In the genomic region with DNA sequence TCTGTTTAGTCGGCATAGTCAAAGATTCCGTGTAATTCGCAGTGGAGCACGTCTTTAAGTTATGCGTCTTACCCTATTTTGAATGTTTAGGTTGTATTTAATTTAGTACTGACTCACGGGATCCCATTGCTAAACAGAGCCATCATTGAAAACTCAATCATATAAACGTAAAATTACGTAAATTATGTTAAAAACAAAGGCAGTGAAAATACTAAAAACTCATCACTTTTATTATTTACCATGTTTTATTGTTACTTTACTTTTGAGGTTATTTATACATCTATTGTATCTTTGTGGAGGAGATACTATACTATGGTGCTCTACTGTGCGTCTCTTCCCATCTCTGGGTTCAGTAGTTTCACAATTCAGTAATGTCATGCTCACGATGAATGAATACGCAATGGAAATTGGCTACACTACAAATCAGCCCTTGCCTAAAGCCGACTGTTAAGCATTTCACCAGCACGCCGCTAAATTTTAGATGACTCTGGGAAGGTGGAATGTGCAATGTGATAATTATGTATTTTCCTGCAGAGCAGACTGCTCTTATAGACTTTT, we compare ENCODE assay signal across 8 cellular contexts. TPM values are rescaled to one million over a fixed set of nuclear protein-coding genes. Genes with fewer than 3 reads are reported as not detected.
DNase-seq lines count a peak whose midpoint lies in the region; ATAC-seq and TF ChIP-seq lines count a peak whose summit lies in the region.

No MANE protein-coding gene starts in this region.

- peaks cover 3% of the 10 kb centered on the region for H3K27me3 Mint-ChIP-seq in activated T-helper 1 cell treated with anti-CD3 and anti-CD28 coated beads, Interleukin-12 subunit alpha, Interleukin-12 subunit beta, Interleukin-2, Interleukin-4 antibody, amounts not matched to agents 30 ng/mL and 10 ng/mL and 1 ng/mL, durations not matched to agents 14 hours and 24 hours and 36 hours (ENCODE audit: insufficient read depth)
- H3K27me3 Mint-ChIP-seq in osteocyte (ENCODE audit: unreplicated experiment) = no peaks in the 10 kb centered on the region

- DNase-seq in NCI-H82 (lab: John Stamatoyannopoulos, UW) (peak; percentile 41), NCI-H82 treated with DMSO at 0.1 percent for 48 hours (lab: John Stamatoyannopoulos, UW; ENCODE audit: unreplicated experiment) (no peak), NCI-H1092 (lab: John Stamatoyannopoulos, UW) (peak; percentile 29), foreskin melanocyte (peak; percentile 30), osteocyte (ENCODE audit: extremely low spot score, unreplicated experiment) (no peak)
- peak; percentile 6 for DNase-seq in activated T-helper 1 cell treated with anti-CD3 and anti-CD28 coated beads, Interleukin-12 subunit alpha, Interleukin-12 subunit beta, Interleukin-2, Interleukin-4 antibody, amounts not matched to agents 30 ng/mL and 10 ng/mL and 1 ng/mL, durations not matched to agents 14 hours and 24 hours and 36 hours (ENCODE audit: low spot score)
- DNase-seq in activated CD4-positive, CD25-positive, alpha-beta regulatory T cell treated with anti-CD3 and anti-CD28 coated beads, Interleukin-2, amount 50 U/mL, for 72 hours = no peak

- H3K4me3 Mint-ChIP-seq in activated T-helper 1 cell treated with anti-CD3 and anti-CD28 coated beads, Interleukin-12 subunit alpha, Interleukin-12 subunit beta, Interleukin-2, Interleukin-4 antibody, amounts not matched to agents 30 ng/mL and 10 ng/mL and 1 ng/mL, durations not matched to agents 14 hours and 24 hours and 36 hours = peak overlapping the region; percentile 89
- peak overlapping the region; percentile 81 for H3K4me3 Mint-ChIP-seq in osteocyte (ENCODE audit: unreplicated experiment)

- H3K36me3 Mint-ChIP-seq in activated T-helper 1 cell treated with anti-CD3 and anti-CD28 coated beads, Interleukin-12 subunit alpha, Interleukin-12 subunit beta, Interleukin-2, Interleukin-4 antibody, amounts not matched to agents 30 ng/mL and 10 ng/mL and 1 ng/mL, durations not matched to agents 14 hours and 24 hours and 36 hours (ENCODE audit: low read depth) = no peaks in the 10 kb centered on the region
- H3K36me3 Mint-ChIP-seq in osteocyte (ENCODE audit: unreplicated experiment) = no peaks in the 10 kb centered on the region

- peaks cover 21% of the 10 kb centered on the region for H3K4me1 Mint-ChIP-seq in activated T-helper 1 cell treated with anti-CD3 and anti-CD28 coated beads, Interleukin-12 subunit alpha, Interleukin-12 subunit beta, Interleukin-2, Interleukin-4 antibody, amounts not matched to agents 30 ng/mL and 10 ng/mL and 1 ng/mL, durations not matched to agents 14 hours and 24 hours and 36 hours (ENCODE audit: low read depth)
- H3K4me1 Mint-ChIP-seq in osteocyte (ENCODE audit: unreplicated experiment) = peaks cover 11% of the 10 kb centered on the region

- peak overlapping the region; percentile 93 for H3K27ac Mint-ChIP-seq in activated T-helper 1 cell treated with anti-CD3 and anti-CD28 coated beads, Interleukin-12 subunit alpha, Interleukin-12 subunit beta, Interleukin-2, Interleukin-4 antibody, amounts not matched to agents 30 ng/mL and 10 ng/mL and 1 ng/mL, durations not matched to agents 14 hours and 24 hours and 36 hours
- H3K27ac Mint-ChIP-seq in osteocyte (ENCODE audit: unreplicated experiment) = peak overlapping the region; percentile 93

- TF ChIP-seq CTCF in osteocyte (IDR thresholded peaks at IDR 0.05) = no peak

- intact Hi-C loops in activated T-helper 1 cell treated with anti-CD3 and anti-CD28 coated beads, Interleukin-12 subunit alpha, Interleukin-12 subunit beta, Interleukin-2, Interleukin-4 antibody, amounts not matched to agents 30 ng/mL and 10 ng/mL and 1 ng/mL, durations not matched to agents 14 hours and 24 hours and 36 hours (cut with micrococcal nuclease) = loop anchor here (1.0 to 5.0 kb wide), 7 partner anchors 30 to 930 kb away; a partner anchor contains a TSS

- H3K9me3 Mint-ChIP-seq in activated T-helper 1 cell treated with anti-CD3 and anti-CD28 coated beads, Interleukin-12 subunit alpha, Interleukin-12 subunit beta, Interleukin-2, Interleukin-4 antibody, amounts not matched to agents 30 ng/mL and 10 ng/mL and 1 ng/mL, durations not matched to agents 14 hours and 24 hours and 36 hours = no peaks in the 10 kb centered on the region
- H3K9me3 Mint-ChIP-seq in osteocyte (ENCODE audit: unreplicated experiment) = no peaks in the 10 kb centered on the region

- ATAC-seq in HG03521 (IDR thresholded peaks at IDR 0.05; ENCODE audit: unreplicated experiment) = no peak

RNA-seq across cellular contexts. Expression of a gene that starts 0.9 kb away (rescaled TPM):
- total RNA-seq in activated T-helper 1 cell treated with anti-CD3 and anti-CD28 coated beads, Interleukin-12 subunit alpha, Interleukin-12 subunit beta, Interleukin-2, Interleukin-4 antibody, amounts not matched to agents 30 ng/mL and 10 ng/mL and 1 ng/mL, durations not matched to agents 14 hours and 24 hours and 36 hours = 74.1 and 79.1 TPM in 2 replicates
- 58.6 and 65.1 TPM in 2 replicates for total RNA-seq in osteocyte

RNA-seq across cellular contexts. Expression of a gene that starts 5.1 kb away (rescaled TPM):
- 2.7 and 2.9 TPM in 2 replicates for total RNA-seq in activated T-helper 1 cell treated with anti-CD3 and anti-CD28 coated beads, Interleukin-12 subunit alpha, Interleukin-12 subunit beta, Interleukin-2, Interleukin-4 antibody, amounts not matched to agents 30 ng/mL and 10 ng/mL and 1 ng/mL, durations not matched to agents 14 hours and 24 hours and 36 hours
- 1.9 and 2.2 TPM in 2 replicates for total RNA-seq in osteocyte

RNA-seq across cellular contexts. Expression of a gene that starts 43.3 kb away (rescaled TPM):
- 1.3 and 3.0 TPM in 2 replicates for total RNA-seq in activated T-helper 1 cell treated with anti-CD3 and anti-CD28 coated beads, Interleukin-12 subunit alpha, Interleukin-12 subunit beta, Interleukin-2, Interleukin-4 antibody, amounts not matched to agents 30 ng/mL and 10 ng/mL and 1 ng/mL, durations not matched to agents 14 hours and 24 hours and 36 hours
- 6.9 and 10.6 TPM in 2 replicates for total RNA-seq in osteocyte

RNA-seq across cellular contexts. Expression of a gene that starts 43.3 kb away (rescaled TPM):
- total RNA-seq in activated T-helper 1 cell treated with anti-CD3 and anti-CD28 coated beads, Interleukin-12 subunit alpha, Interleukin-12 subunit beta, Interleukin-2, Interleukin-4 antibody, amounts not matched to agents 30 ng/mL and 10 ng/mL and 1 ng/mL, durations not matched to agents 14 hours and 24 hours and 36 hours = 9.1 and 12.7 TPM in 2 replicates
- 17.8 and 24.4 TPM in 2 replicates for total RNA-seq in osteocyte

RNA-seq across cellular contexts. Expression of a gene that starts 43.7 kb away (rescaled TPM):
- total RNA-seq in activated T-helper 1 cell treated with anti-CD3 and anti-CD28 coated beads, Interleukin-12 subunit alpha, Interleukin-12 subunit beta, Interleukin-2, Interleukin-4 antibody, amounts not matched to agents 30 ng/mL and 10 ng/mL and 1 ng/mL, durations not matched to agents 14 hours and 24 hours and 36 hours = 28.9 and 30.5 TPM in 2 replicates
- 12.4 and 15.3 TPM in 2 replicates for total RNA-seq in osteocyte

Comparison
In these comparisons a context has a peak if more than half of its experiments do, and no peak if none do; other contexts are left out.
1. DNase-seq: peak in NCI-H82 (single experiment), NCI-H1092 (single experiment), activated T-helper 1 cell treated with anti-CD3 and anti-CD28 coated beads, Interleukin-12 subunit alpha, Interleukin-12 subunit beta, Interleukin-2, Interleukin-4 antibody, amounts not matched to agents 30 ng/mL and 10 ng/mL and 1 ng/mL, durations not matched to agents 14 hours and 24 hours and 36 hours (single experiment) and foreskin melanocyte (single experiment); none in NCI-H82 treated with DMSO at 0.1 percent for 48 hours (single experiment), osteocyte (single experiment) and activated CD4-positive, CD25-positive, alpha-beta regulatory T cell treated with anti-CD3 and anti-CD28 coated beads, Interleukin-2, amount 50 U/mL, for 72 hours (single experiment).